ENCODE assay signal across 13 cellular contexts in the genomic region with DNA sequence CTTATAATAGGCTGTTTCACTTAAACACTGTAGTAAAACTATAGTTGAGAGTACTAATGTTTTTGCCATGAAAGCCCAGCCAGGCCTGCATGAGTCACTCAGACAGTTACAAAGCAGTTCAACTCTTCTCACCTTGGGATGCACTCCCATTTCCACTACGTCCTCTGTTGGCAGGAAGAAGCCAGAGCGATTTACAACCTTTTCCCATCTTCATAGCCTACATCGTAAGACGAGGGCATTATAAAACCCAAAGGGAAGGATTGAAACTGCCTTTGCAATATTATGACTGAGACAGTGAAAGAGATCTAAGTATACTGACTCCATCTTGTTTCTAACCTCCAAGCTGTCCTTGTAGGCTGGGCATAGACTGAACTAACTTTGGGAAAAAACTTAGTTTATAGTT.
DNase-seq lines count a peak whose midpoint lies in the region; ATAC-seq and TF ChIP-seq lines count a peak whose summit lies in the region.
"Had no signal": no experiment of that assay in that cellular context is flagged by ENCODE, and none has a peak within 500 bp of the region (broad histone marks: within the 10 kb centered on the region; RNA-seq: fewer than 3 reads in every experiment).

No MANE protein-coding gene starts in this region.

- H3K27me3 ChIP-seq in adrenal gland: no peaks in the 10 kb centered on the region

- ATAC-seq in GM18520 (IDR thresholded peaks at IDR 0.05; ENCODE audit: unreplicated experiment): no peak
- ATAC-seq: T-cell had no signal

- intact Hi-C loops in adrenal gland (cut with DNase I): loop anchor here in 1 of 2 donors (10.0 kb wide), 1 partner anchor 66 kb away; no protein-coding TSS in a partner anchor

- H3K4me1 ChIP-seq in adrenal gland (replicated peaks in 1 of 2): no peaks in the 10 kb centered on the region

- DNase-seq in A172 (ENCODE audit: low spot score) (peak; percentile 90), HFF-Myc (ENCODE audit: extremely low read depth, low read depth) (peak; percentile 25), adrenal gland (peak; percentile 54 to 82 (median 68)), fibroblast of the aortic adventitia (ENCODE audit: low read depth) (peak; percentile 58), NCI-H1092 (lab: John Stamatoyannopoulos, UW) (no peak), putamen (ENCODE audit: low spot score) (no peak), GF-D8 (lab: John Stamatoyannopoulos, UW) (no peak)
- DNase-seq: Calu3; NCI-H1092 treated with DMSO at 0.1 percent for 48 hours; NCI-H345; stimulated activated CD4-positive, alpha-beta T cell treated with anti-CD3 and anti-CD28 coated beads, Interleukin-12 subunit alpha, Interleukin-12 subunit beta, amount 100 ng/mL, for 4 hours; T-cell had no signal

- no peak for TF ChIP-seq POLR2A in adrenal gland (IDR thresholded peaks at IDR 0.05)

- peaks cover 0 to 6% (median 0%) of the 10 kb centered on the region in 3 donors for H3K9me3 ChIP-seq in adrenal gland (replicated peaks in 1 of 3)

- H3K36me3 ChIP-seq in adrenal gland (replicated peaks in 1 of 2): no peaks in the 10 kb centered on the region

- H3K4me3 ChIP-seq in HFF-Myc (replicated peaks; ENCODE audit: low read depth, low read length) (no peak overlapping the region), adrenal gland (no peak overlapping the region), fibroblast of the aortic adventitia (ENCODE audit: low read depth, low read length) (no peak overlapping the region)

- WGBS in adrenal gland, 4 donors: 31 to 52% (median 40%) methylated on average over 4 of the region's 4 CpGs

- peak overlapping the region in 1 of 5 donors; percentile 40 for H3K27ac ChIP-seq in adrenal gland

- TF ChIP-seq CTCF in HFF-Myc (IDR thresholded peaks at IDR 0.05; ENCODE audit: low read depth, low read length, missing control alignments) (no peak), adrenal gland (IDR thresholded peaks at IDR 0.05) (no peak), fibroblast of the aortic adventitia (IDR thresholded peaks at IDR 0.05; ENCODE audit: insufficient read depth, low read length) (peak; percentile 7)

Comparison
In these comparisons a context has a peak if more than half of its experiments do, and no peak if none do; other contexts are left out.
1. DNase-seq: peak in A172 (single experiment), HFF-Myc (single experiment), adrenal gland (7 of 7) and fibroblast of the aortic adventitia (single experiment); none in NCI-H1092 (single experiment), putamen (single experiment) and GF-D8 (single experiment).